Comparison of ENCODE assay signal across 3 cellular contexts in the genomic region with DNA sequence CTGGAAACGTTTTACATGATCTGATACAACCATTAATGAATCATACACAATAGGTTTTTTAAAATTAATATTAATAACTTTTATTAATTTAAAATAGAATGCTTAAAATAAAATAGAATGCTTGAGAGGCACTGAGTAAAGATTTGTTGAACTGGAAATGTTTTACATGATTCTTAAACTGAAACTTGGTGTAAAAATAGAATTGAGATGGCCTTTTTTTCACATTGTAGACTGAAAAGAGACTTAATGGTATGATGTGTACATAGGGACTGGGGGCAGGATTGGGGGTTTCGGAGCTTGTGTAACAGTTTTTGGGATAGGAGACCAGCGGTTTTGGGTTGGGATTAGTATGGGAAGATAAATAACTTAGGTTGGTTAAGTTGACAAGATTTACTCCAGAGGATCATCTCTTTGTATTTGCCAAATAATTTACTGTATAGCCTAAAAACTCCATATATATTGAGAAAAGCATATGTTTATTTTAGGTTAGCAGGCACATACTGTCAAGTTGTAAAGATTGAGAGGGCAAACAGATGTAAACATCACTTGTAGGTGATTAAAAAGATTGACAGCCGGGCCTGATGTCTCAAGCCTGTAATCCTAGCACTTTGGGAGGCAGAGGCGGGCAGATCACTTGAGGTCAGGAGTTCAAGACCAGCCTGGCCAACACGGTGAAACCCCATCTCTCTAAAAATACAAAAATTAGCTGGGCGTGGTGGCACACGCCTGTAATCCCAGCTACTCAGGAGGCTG.
TF ChIP-seq lines count a peak whose summit lies in the region.

No MANE protein-coding gene starts in this region.

TF ChIP-seq in SK-N-SH, 30 proteins besides CTCF, POLR2A, EP300 and RAD21 (continued from another document):
- TF ChIP-seq SIN3A (IDR thresholded peaks at IDR 0.05; ENCODE audit: borderline replicate concordance, low read depth, low read length) (no peak), RFX5 (IDR thresholded peaks at IDR 0.05; ENCODE audit: low read length) (no peak)
- TF ChIP-seq, protein P1, sequence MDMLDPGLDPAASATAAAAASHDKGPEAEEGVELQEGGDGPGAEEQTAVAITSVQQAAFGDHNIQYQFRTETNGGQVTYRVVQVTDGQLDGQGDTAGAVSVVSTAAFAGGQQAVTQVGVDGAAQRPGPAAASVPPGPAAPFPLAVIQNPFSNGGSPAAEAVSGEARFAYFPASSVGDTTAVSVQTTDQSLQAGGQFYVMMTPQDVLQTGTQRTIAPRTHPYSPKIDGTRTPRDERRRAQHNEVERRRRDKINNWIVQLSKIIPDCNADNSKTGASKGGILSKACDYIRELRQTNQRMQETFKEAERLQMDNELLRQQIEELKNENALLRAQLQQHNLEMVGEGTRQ (IDR thresholded peaks at IDR 0.05; ENCODE audit: borderline replicate concordance, low read depth, low read length): no peak
TF ChIP-seq in SK-N-SH: peak in this region for 0.

TF ChIP-seq in SK-N-SH treated with all-trans-retinoic acid at 6 μM for 48 hours, 23 proteins besides CTCF, POLR2A, EP300 and RAD21:
- TF ChIP-seq, protein P2, sequence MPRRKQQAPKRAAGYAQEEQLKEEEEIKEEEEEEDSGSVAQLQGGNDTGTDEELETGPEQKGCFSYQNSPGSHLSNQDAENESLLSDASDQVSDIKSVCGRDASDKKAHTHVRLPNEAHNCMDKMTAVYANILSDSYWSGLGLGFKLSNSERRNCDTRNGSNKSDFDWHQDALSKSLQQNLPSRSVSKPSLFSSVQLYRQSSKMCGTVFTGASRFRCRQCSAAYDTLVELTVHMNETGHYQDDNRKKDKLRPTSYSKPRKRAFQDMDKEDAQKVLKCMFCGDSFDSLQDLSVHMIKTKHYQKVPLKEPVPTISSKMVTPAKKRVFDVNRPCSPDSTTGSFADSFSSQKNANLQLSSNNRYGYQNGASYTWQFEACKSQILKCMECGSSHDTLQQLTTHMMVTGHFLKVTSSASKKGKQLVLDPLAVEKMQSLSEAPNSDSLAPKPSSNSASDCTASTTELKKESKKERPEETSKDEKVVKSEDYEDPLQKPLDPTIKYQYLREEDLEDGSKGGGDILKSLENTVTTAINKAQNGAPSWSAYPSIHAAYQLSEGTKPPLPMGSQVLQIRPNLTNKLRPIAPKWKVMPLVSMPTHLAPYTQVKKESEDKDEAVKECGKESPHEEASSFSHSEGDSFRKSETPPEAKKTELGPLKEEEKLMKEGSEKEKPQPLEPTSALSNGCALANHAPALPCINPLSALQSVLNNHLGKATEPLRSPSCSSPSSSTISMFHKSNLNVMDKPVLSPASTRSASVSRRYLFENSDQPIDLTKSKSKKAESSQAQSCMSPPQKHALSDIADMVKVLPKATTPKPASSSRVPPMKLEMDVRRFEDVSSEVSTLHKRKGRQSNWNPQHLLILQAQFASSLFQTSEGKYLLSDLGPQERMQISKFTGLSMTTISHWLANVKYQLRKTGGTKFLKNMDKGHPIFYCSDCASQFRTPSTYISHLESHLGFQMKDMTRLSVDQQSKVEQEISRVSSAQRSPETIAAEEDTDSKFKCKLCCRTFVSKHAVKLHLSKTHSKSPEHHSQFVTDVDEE (CRISPR knock-in tag; IDR thresholded peaks at IDR 0.05): no peak
- TF ChIP-seq ZC3H10 (CRISPR knock-in tag; IDR thresholded peaks at IDR 0.05) (no peak), PPARA (CRISPR knock-in tag; IDR thresholded peaks at IDR 0.05; ENCODE audit: borderline replicate concordance) (no peak), TCF4 (CRISPR knock-in tag; IDR thresholded peaks at IDR 0.05; ENCODE audit: borderline replicate concordance) (no peak), ISL1 (CRISPR knock-in tag; IDR thresholded peaks at IDR 0.05) (no peak), ESRRG (CRISPR knock-in tag; IDR thresholded peaks at IDR 0.05) (no peak), BACH2 (CRISPR knock-in tag; IDR thresholded peaks at IDR 0.05; ENCODE audit: borderline replicate concordance) (no peak), GLIS3 (CRISPR knock-in tag; IDR thresholded peaks at IDR 0.05) (no peak), CSDC2 (CRISPR knock-in tag; IDR thresholded peaks at IDR 0.05) (no peak), ZNF565 (CRISPR knock-in tag; conservative IDR thresholded peaks at IDR 0.05; ENCODE audit: low read depth) (no peak), ZNF70 (CRISPR knock-in tag; IDR thresholded peaks at IDR 0.05) (no peak), ARNTL (CRISPR knock-in tag; IDR thresholded peaks at IDR 0.05; ENCODE audit: borderline replicate concordance, low read depth) (no peak), SNAI2 (CRISPR knock-in tag; IDR thresholded peaks at IDR 0.05) (no peak), TOX (CRISPR knock-in tag; IDR thresholded peaks at IDR 0.05; ENCODE audit: borderline replicate concordance) (no peak), RARB (CRISPR knock-in tag; IDR thresholded peaks at IDR 0.05) (no peak)
- TF ChIP-seq, protein P3, sequence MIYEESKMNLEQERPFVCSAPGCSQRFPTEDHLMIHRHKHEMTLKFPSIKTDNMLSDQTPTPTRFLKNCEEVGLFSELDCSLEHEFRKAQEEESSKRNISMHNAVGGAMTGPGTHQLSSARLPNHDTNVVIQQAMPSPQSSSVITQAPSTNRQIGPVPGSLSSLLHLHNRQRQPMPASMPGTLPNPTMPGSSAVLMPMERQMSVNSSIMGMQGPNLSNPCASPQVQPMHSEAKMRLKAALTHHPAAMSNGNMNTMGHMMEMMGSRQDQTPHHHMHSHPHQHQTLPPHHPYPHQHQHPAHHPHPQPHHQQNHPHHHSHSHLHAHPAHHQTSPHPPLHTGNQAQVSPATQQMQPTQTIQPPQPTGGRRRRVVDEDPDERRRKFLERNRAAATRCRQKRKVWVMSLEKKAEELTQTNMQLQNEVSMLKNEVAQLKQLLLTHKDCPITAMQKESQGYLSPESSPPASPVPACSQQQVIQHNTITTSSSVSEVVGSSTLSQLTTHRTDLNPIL (CRISPR knock-in tag; IDR thresholded peaks at IDR 0.05; ENCODE audit: low read depth): no peak
- TF ChIP-seq, protein P4, sequence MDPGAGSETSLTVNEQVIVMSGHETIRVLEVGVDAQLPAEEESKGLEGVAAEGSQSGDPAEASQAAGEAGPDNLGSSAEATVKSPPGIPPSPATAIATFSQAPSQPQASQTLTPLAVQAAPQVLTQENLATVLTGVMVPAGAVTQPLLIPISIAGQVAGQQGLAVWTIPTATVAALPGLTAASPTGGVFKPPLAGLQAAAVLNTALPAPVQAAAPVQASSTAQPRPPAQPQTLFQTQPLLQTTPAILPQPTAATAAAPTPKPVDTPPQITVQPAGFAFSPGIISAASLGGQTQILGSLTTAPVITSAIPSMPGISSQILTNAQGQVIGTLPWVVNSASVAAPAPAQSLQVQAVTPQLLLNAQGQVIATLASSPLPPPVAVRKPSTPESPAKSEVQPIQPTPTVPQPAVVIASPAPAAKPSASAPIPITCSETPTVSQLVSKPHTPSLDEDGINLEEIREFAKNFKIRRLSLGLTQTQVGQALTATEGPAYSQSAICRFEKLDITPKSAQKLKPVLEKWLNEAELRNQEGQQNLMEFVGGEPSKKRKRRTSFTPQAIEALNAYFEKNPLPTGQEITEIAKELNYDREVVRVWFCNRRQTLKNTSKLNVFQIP (CRISPR knock-in tag; IDR thresholded peaks at IDR 0.05; ENCODE audit: borderline replicate concordance, low read depth): no peak

TF ChIP-seq in HEK293, 187 proteins besides CTCF, POLR2A, EP300 and RAD21 (continued from another document):
- TF ChIP-seq, protein P5, sequence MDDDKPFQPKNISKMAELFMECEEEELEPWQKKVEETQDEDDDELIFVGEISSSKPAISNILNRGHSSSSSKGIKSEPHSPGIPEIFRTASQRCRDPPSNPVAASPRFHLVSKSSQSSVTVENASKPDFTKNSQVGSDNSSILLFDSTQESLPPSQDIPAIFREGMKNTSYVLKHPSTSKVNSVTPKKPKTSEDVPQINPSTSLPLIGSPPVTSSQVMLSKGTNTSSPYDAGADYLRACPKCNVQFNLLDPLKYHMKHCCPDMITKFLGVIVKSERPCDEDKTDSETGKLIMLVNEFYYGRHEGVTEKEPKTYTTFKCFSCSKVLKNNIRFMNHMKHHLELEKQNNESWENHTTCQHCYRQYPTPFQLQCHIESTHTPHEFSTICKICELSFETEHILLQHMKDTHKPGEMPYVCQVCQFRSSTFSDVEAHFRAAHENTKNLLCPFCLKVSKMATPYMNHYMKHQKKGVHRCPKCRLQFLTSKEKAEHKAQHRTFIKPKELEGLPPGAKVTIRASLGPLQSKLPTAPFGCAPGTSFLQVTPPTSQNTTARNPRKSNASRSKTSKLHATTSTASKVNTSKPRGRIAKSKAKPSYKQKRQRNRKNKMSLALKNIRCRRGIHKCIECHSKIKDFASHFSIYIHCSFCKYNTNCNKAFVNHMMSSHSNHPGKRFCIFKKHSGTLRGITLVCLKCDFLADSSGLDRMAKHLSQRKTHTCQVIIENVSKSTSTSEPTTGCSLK (tag by site-specific recombination; IDR thresholded peaks at IDR 0.05): no peak
- no peak for TF ChIP-seq ZNF311 (tag by site-specific recombination; IDR thresholded peaks at IDR 0.05; ENCODE audit: borderline replicate concordance)
- peak; percentile 45; the same call in 1 of the 2 replicates for TF ChIP-seq KLF1 (tag by site-specific recombination; IDR thresholded peaks at IDR 0.05)
